25 cellular contexts compared by ENCODE assay signal in genomic region chr7:157476654-157477549, GRCh38.
DNase-seq lines count a peak whose midpoint lies in the region; ATAC-seq, FAIRE-seq and TF ChIP-seq lines count a peak whose summit lies in the region.
"Had no signal": no experiment of that assay in that cellular context is flagged by ENCODE, and none has a peak within 500 bp of the region (broad histone marks: within the 10 kb centered on the region; RNA-seq: fewer than 3 reads in every experiment).

No MANE protein-coding gene starts in this region.

- peak; percentile 57 for DNase-seq in activated CD8-positive, alpha-beta memory T cell treated with anti-CD3 and anti-CD28 coated beads for 24 hours
- no peak for DNase-seq in activated CD8-positive, alpha-beta memory T cell treated with anti-CD3 and anti-CD28 coated beads, Interleukin-2, amount 50 U/mL, for 4 hours
- DNase-seq in CD4-positive, CD25-positive, alpha-beta regulatory T cell: no peak
- DNase-seq in K562 (ENCODE audit: extremely low read depth in 1 of 4, low spot score in 3 of 4): no peak
- DNase-seq in osteocyte (ENCODE audit: extremely low spot score, unreplicated experiment): peak; percentile 82
- DNase-seq in NOMO-1 treated with dmso at 0.1 percent for 144 hours (lab: John Stamatoyannopoulos, UW; ENCODE audit: unreplicated experiment): no peak
- DNase-seq in caudate nucleus (lab: John Stamatoyannopoulos, UW): no peak
- DNase-seq: ACHN, C1 segment of cervical spinal cord, GOT3, kidney, NCI-H1105 treated with DMSO at 0.1 percent for 48 hours, NCI-H446, PC-3, SIG-M5, transverse colon had no signal

- no peak overlapping the region for H3K4me3 Mint-ChIP-seq in CD4-positive, CD25-positive, alpha-beta regulatory T cell
- no peak overlapping the region for H3K4me3 Mint-ChIP-seq in osteocyte (ENCODE audit: unreplicated experiment)
- H3K4me3 Mint-ChIP-seq: dendritic cell treated with granulocyte-macrophage colony-stimulating factor and Interleukin-4, amounts not matched to agents 40 ng/mL and 50 ng/mL, for 4 days; memory B cell had no signal

- H3K36me3 Mint-ChIP-seq in CD4-positive, CD25-positive, alpha-beta regulatory T cell: peaks cover 5% of the 10 kb centered on the region
- no peaks in the 10 kb centered on the region for H3K36me3 Mint-ChIP-seq in osteocyte (ENCODE audit: unreplicated experiment)

- H3K4me1 Mint-ChIP-seq in CD4-positive, CD25-positive, alpha-beta regulatory T cell: peaks cover 12 to 55% (median 22%) of the 10 kb centered on the region in 4 donors
- no peaks in the 10 kb centered on the region for H3K4me1 Mint-ChIP-seq in osteocyte (ENCODE audit: unreplicated experiment)
- H3K4me1 Mint-ChIP-seq: memory B cell had no signal

- H4K20me1 ChIP-seq in K562 (replicated peaks; ENCODE audit: control insufficient read depth, insufficient read depth, low read length): 0 out of 2 replicates have a peak, but pooled peaks cover 3% of the 10 kb centered on the region

- H3K36me3 ChIP-seq in CD4-positive, CD25-positive, alpha-beta regulatory T cell (ENCODE audit: control insufficient read depth, insufficient read depth, low read length): no peaks in the 10 kb centered on the region
- H3K36me3 ChIP-seq in K562 (ENCODE audit: control insufficient read depth, insufficient read depth, low read length): no peaks in the 10 kb centered on the region
- H3K36me3 ChIP-seq: ovary, right atrium auricular region, transverse colon had no signal

- peaks cover 10 to 14% of the 10 kb centered on the region in 2 experiments for H3K9me3 ChIP-seq in CD4-positive, CD25-positive, alpha-beta regulatory T cell (ENCODE audit: control insufficient read depth in 2 of 2, low read length in 2 of 2)
- H3K9me3 ChIP-seq in K562 (replicated peaks; ENCODE audit: control insufficient read depth, insufficient read depth, low read depth, low read length): peaks cover 7% of the 10 kb centered on the region; the same call in 1 of the 2 replicates
- H3K9me3 ChIP-seq: ovary had no signal

- TF ChIP-seq CTCF in K562 (IDR thresholded peaks at IDR 0.05 in 2 of 3, conservative IDR thresholded peaks at IDR 0.05 in 1 of 3; ENCODE audit: insufficient read depth in 2 of 3, low read depth in 1 of 3, low read length in 3 of 3): no peak
- TF ChIP-seq CTCF in osteocyte (IDR thresholded peaks at IDR 0.05): no peak

- H3K27ac ChIP-seq in CD4-positive, CD25-positive, alpha-beta regulatory T cell (ENCODE audit: insufficient read depth, low read length, poor library complexity, severe bottlenecking): no peak overlapping the region
- H3K27ac ChIP-seq in K562 (ENCODE audit: extremely low read depth, low read depth, low read length): no peak overlapping the region
- no peak overlapping the region for H3K27ac ChIP-seq in caudate nucleus (ENCODE audit: low read depth, low read length)
- H3K27ac ChIP-seq: HL-60, ovary, right atrium auricular region, transverse colon, VCaP had no signal

- peak overlapping the region in 2 of 3 donors; percentile 11 to 57 for H3K27ac Mint-ChIP-seq in CD4-positive, CD25-positive, alpha-beta regulatory T cell
- H3K27ac Mint-ChIP-seq in osteocyte (ENCODE audit: unreplicated experiment): no peak overlapping the region
- H3K27ac Mint-ChIP-seq: activated T-helper 2 cell treated with anti-CD3 and anti-CD28 coated beads, Interferon-gamma antibody, Interleukin-2, Interleukin-4, amounts not matched to agents 10 μg/mL and 5 μg/mL and 100 μg/mL, durations not matched to agents 14 hours and 24 hours and 36 hours; dendritic cell treated with granulocyte-macrophage colony-stimulating factor and Interleukin-4, amounts not matched to agents 40 ng/mL and 50 ng/mL, for 4 days; memory B cell had no signal

- peaks cover 0 to 19% (median 5%) of the 10 kb centered on the region in 7 donors for H3K9me3 Mint-ChIP-seq in CD4-positive, CD25-positive, alpha-beta regulatory T cell
- peaks cover 19% of the 10 kb centered on the region for H3K9me3 Mint-ChIP-seq in osteocyte (ENCODE audit: unreplicated experiment)

- no peak for FAIRE-seq in K562 (lab: Jason Lieb, UNC)
- FAIRE-seq: D721Med, kidney had no signal

- H2AFZ ChIP-seq in K562 (ENCODE audit: low read depth, low read length): no peak overlapping the region

- TF ChIP-seq RAD21 in K562 (CRISPR knock-in tag; conservative IDR thresholded peaks at IDR 0.05 in 1 of 2, IDR thresholded peaks at IDR 0.05 in 1 of 2): no peak

- no peak for TF ChIP-seq EP300 in K562 (IDR thresholded peaks at IDR 0.05; ENCODE audit: low read length)

- H3K27me3 ChIP-seq in CD4-positive, CD25-positive, alpha-beta regulatory T cell (ENCODE audit: control insufficient read depth, insufficient read depth, low read length): no peaks in the 10 kb centered on the region
- H3K27me3 ChIP-seq in K562 (ENCODE audit: control insufficient read depth in 2 of 2, insufficient read depth in 2 of 2, low read length in 2 of 2): peaks cover 25 to 52% of the 10 kb centered on the region in 2 experiments
- H3K27me3 ChIP-seq: ovary, right atrium auricular region, transverse colon had no signal

- in situ Hi-C loops in K562 (cut with MboI): no loop called here

- POLR2A ChIA-PET in K562 (lab: Yijun Ruan, JAX): interaction anchor here (0.6 kb wide), 1 partner anchor 509 kb away, joined by 3 read pairs; no protein-coding TSS in a partner anchor

- no TSS peak for BruUV-seq in K562 (replicated peaks; lab: Mats Ljungman, UMichigan)

- H3K79me2 ChIP-seq in K562 (ENCODE audit: control insufficient read depth, insufficient read depth, low read length): no peaks in the 10 kb centered on the region

- peaks cover 10% of the 10 kb centered on the region for H3K4me1 ChIP-seq in CD4-positive, CD25-positive, alpha-beta regulatory T cell (ENCODE audit: control insufficient read depth, insufficient read depth, low read length, poor library complexity, severe bottlenecking)
- peaks cover 0 to 5% of the 10 kb centered on the region in 2 experiments; a peak in 1 of 5 replicates for H3K4me1 ChIP-seq in K562 (replicated peaks in 1 of 2; ENCODE audit: control insufficient read depth in 2 of 2, insufficient read depth in 2 of 2, low read length in 2 of 2)
- H3K4me1 ChIP-seq: right atrium auricular region, transverse colon had no signal

- CTCF ChIA-PET in K562 (lab: Yijun Ruan, JAX; ENCODE audit: low intra/inter-chr PET ratio): no interaction called here

- peaks cover 8% of the 10 kb centered on the region for H3K27me3 Mint-ChIP-seq in CD4-positive, CD25-positive, alpha-beta regulatory T cell
- H3K27me3 Mint-ChIP-seq in osteocyte (ENCODE audit: unreplicated experiment): no peaks in the 10 kb centered on the region

- intact Hi-C loops in K562 (cut with micrococcal nuclease): loop anchor here (5.0 kb wide), 1 partner anchor 1680 kb away; no protein-coding TSS in a partner anchor

- H3K9ac ChIP-seq in K562 (ENCODE audit: insufficient read depth in 1 of 2, low read depth in 2 of 2, low read length in 2 of 2): no peak overlapping the region

- no peak for ATAC-seq in CD4-positive, CD25-positive, alpha-beta regulatory T cell (ENCODE audit: low read depth in 2 of 2)
- ATAC-seq in K562: peak; percentile 12; the same call in 2 of the 3 replicates
- no peak for ATAC-seq in GM21526 (IDR thresholded peaks at IDR 0.05; ENCODE audit: low FRiP score, unreplicated experiment)
- ATAC-seq: PC-3 had no signal

- H3K9me1 ChIP-seq in K562 (ENCODE audit: control insufficient read depth, insufficient read depth, low read length): peaks cover 2% of the 10 kb centered on the region

- no peak overlapping the region for H3K4me3 ChIP-seq in CD4-positive, CD25-positive, alpha-beta regulatory T cell (ENCODE audit: low read depth, low read length)
- H3K4me3 ChIP-seq in K562: no peak overlapping the region
- H3K4me3 ChIP-seq: ovary, right atrium auricular region, transverse colon had no signal

- TF ChIP-seq POLR2A in K562 (conservative IDR thresholded peaks at IDR 0.05): no peak

- H3K4me2 ChIP-seq in K562 (ENCODE audit: insufficient read depth, low read length): no peak overlapping the region

- WGBS in K562 (ENCODE audit: insufficient coverage, low coverage, missing lambda C conversion rate): 5% methylated on average over 17 of the region's 17 CpGs

TF ChIP-seq in K562, 482 proteins besides CTCF, POLR2A, EP300 and RAD21:
- TF ChIP-seq CAMTA2 (CRISPR knock-in tag; conservative IDR thresholded peaks at IDR 0.05) (no peak), NRF1 (conservative IDR thresholded peaks at IDR 0.05 in 1 of 2, IDR thresholded peaks at IDR 0.05 in 1 of 2) (0 out of 4 replicates have a peak, but pooled peaks have one; percentile 18 to 20)

Comparison
In these comparisons a context has a peak if more than half of its experiments do, and no peak if none do; other contexts are left out.
1. DNase-seq: peak in activated CD8-positive, alpha-beta memory T cell treated with anti-CD3 and anti-CD28 coated beads for 24 hours (single experiment) and osteocyte (single experiment); none in activated CD8-positive, alpha-beta memory T cell treated with anti-CD3 and anti-CD28 coated beads, Interleukin-2, amount 50 U/mL, for 4 hours (single experiment), CD4-positive, CD25-positive, alpha-beta regulatory T cell (0 of 3), K562 (0 of 4), NOMO-1 treated with dmso at 0.1 percent for 144 hours (single experiment) and caudate nucleus (0 of 61).